In genomic region chr13:113652404-113653263, GRCh38 we compare ENCODE assay signal across 1 cellular context.
TF ChIP-seq lines count a peak whose summit lies in the region.

No MANE protein-coding gene starts in this region.

TF ChIP-seq in HepG2, 621 proteins besides CTCF, POLR2A, EP300 and RAD21:
- TF ChIP-seq ZNF839 (CRISPR knock-in tag; IDR thresholded peaks at IDR 0.05; ENCODE audit: borderline replicate concordance) (no peak), TBX3 (IDR thresholded peaks at IDR 0.05; ENCODE audit: borderline replicate concordance) (0 out of 2 replicates have a peak, but pooled peaks have one; percentile 15)
